26 cellular contexts compared by ENCODE assay signal in genomic region chr6:161018165-161018564, GRCh38. TPM values are rescaled to one million over a fixed set of nuclear protein-coding genes. Genes with fewer than 3 reads are reported as not detected.
DNase-seq lines count a peak whose midpoint lies in the region; ATAC-seq, FAIRE-seq and TF ChIP-seq lines count a peak whose summit lies in the region.
"Had no signal": no experiment of that assay in that cellular context is flagged by ENCODE, and none has a peak within 500 bp of the region (broad histone marks: within the 10 kb centered on the region; RNA-seq: fewer than 3 reads in every experiment).

No MANE protein-coding gene starts in this region.

- no peak for DNase-seq in D721Med (ENCODE audit: insufficient read length, low spot score)
- DNase-seq in T-helper 17 cell = no peak
- DNase-seq in left lung = no peak
- DNase-seq in thyroid gland = peak; percentile 27 to 42
- no peak for DNase-seq in kidney glomerular epithelial cell (lab: John Stamatoyannopoulos, UW)
- DNase-seq in NCI-H510A treated with DMSO at 0.1 percent for 48 hours (lab: John Stamatoyannopoulos, UW) = no peak
- DNase-seq in activated CD4-positive, alpha-beta T cell treated with anti-CD3 and anti-CD28 coated beads, Interleukin-2, amount 10 ng/mL, durations not matched to agents 24 days and 14 days = no peak
- DNase-seq in heart right ventricle = no peak
- DNase-seq: ACHN; BE2C; C1 segment of cervical spinal cord; CD4-positive, CD25-positive, alpha-beta regulatory T cell; CD8-positive, alpha-beta memory T cell; COR-L47; DMS153; DND-41; EL; GM23248; HFFc6; KBM-7 had no signal

- intact Hi-C loops in left lung (cut with DNase I) = no loop called here
- intact Hi-C loops in thyroid gland (cut with DNase I) = no loop called here
- intact Hi-C loops in activated CD4-positive, alpha-beta T cell treated with anti-CD3 and anti-CD28 coated beads, Interleukin-2, amount 10 ng/mL, durations not matched to agents 24 days and 14 days (cut with micrococcal nuclease) = no loop called here
- intact Hi-C loops in heart right ventricle (cut with DNase I) = no loop called here

- TF ChIP-seq POLR2A in thyroid gland (IDR thresholded peaks at IDR 0.05) = no peak

- H3K36me3 Mint-ChIP-seq in T-helper 17 cell (ENCODE audit: low read depth) = no peaks in the 10 kb centered on the region
- peaks cover 5% of the 10 kb centered on the region for H3K36me3 Mint-ChIP-seq in activated CD4-positive, alpha-beta T cell treated with anti-CD3 and anti-CD28 coated beads, Interleukin-2, amount 10 ng/mL, durations not matched to agents 24 days and 14 days (ENCODE audit: low read depth)

- TF ChIP-seq CTCF in D721Med (IDR thresholded peaks at IDR 0.05; ENCODE audit: insufficient read depth, missing control alignments) (no peak), left lung (IDR thresholded peaks at IDR 0.05) (no peak), thyroid gland (IDR thresholded peaks at IDR 0.05) (no peak), heart right ventricle (IDR thresholded peaks at IDR 0.05) (no peak)

- H3K4me3 Mint-ChIP-seq in T-helper 17 cell = no peak overlapping the region
- H3K4me3 Mint-ChIP-seq in activated CD4-positive, alpha-beta T cell treated with anti-CD3 and anti-CD28 coated beads, Interleukin-2, amount 10 ng/mL, durations not matched to agents 24 days and 14 days = no peak overlapping the region
- H3K4me3 Mint-ChIP-seq: CD4-positive, CD25-positive, alpha-beta regulatory T cell; CD8-positive, alpha-beta memory T cell; HFFc6; IgD-negative memory B cell had no signal

- WGBS in thyroid gland, 2 donors = 30 to 38% methylated on average over 2 of the region's 2 CpGs
- WGBS in heart right ventricle, 2 donors = 88 to 93% methylated on average over 2 of the region's 2 CpGs

- no peaks in the 10 kb centered on the region for H3K27me3 Mint-ChIP-seq in T-helper 17 cell
- no peaks in the 10 kb centered on the region for H3K27me3 Mint-ChIP-seq in activated CD4-positive, alpha-beta T cell treated with anti-CD3 and anti-CD28 coated beads, Interleukin-2, amount 10 ng/mL, durations not matched to agents 24 days and 14 days
- H3K27me3 Mint-ChIP-seq: CD4-positive, CD25-positive, alpha-beta regulatory T cell; CD8-positive, alpha-beta memory T cell; IgD-negative memory B cell had no signal

- H3K4me1 ChIP-seq in left lung (peaks cover 0 to 5% of the 10 kb centered on the region in 2 donors), thyroid gland (peaks cover 13% of the 10 kb centered on the region in 2 donors), heart right ventricle (peaks cover 0 to 37% (median 19%) of the 10 kb centered on the region in 9 donors)
- H3K4me1 ChIP-seq: BE2C had no signal

- H3K9me3 Mint-ChIP-seq in activated CD4-positive, alpha-beta T cell treated with anti-CD3 and anti-CD28 coated beads, Interleukin-2, amount 10 ng/mL, durations not matched to agents 24 days and 14 days = no peaks in the 10 kb centered on the region
- H3K9me3 Mint-ChIP-seq: CD4-positive, CD25-positive, alpha-beta regulatory T cell; CD8-positive, alpha-beta memory T cell; HFFc6; IgD-negative memory B cell had no signal

- no peak for ATAC-seq in T-helper 17 cell
- peak; percentile 81 for ATAC-seq in left lung
- no peak for ATAC-seq in heart right ventricle
- ATAC-seq: GM12878, HCT116, HepG2 had no signal

- peak; percentile 74 for FAIRE-seq in D721Med (lab: Jason Lieb, UNC)
- FAIRE-seq: A204.1, GM12878, H54, HepG2 had no signal

- H3K27me3 ChIP-seq in left lung = no peaks in the 10 kb centered on the region
- no peaks in the 10 kb centered on the region for H3K27me3 ChIP-seq in thyroid gland
- H3K27me3 ChIP-seq in heart right ventricle = no peaks in the 10 kb centered on the region
- H3K27me3 ChIP-seq: BE2C had no signal

- H3K4me1 Mint-ChIP-seq in T-helper 17 cell = peaks cover 23% of the 10 kb centered on the region
- peaks cover 5% of the 10 kb centered on the region for H3K4me1 Mint-ChIP-seq in activated CD4-positive, alpha-beta T cell treated with anti-CD3 and anti-CD28 coated beads, Interleukin-2, amount 10 ng/mL, durations not matched to agents 24 days and 14 days

- peak overlapping the region; percentile 90 for H3K27ac Mint-ChIP-seq in T-helper 17 cell
- no peak overlapping the region for H3K27ac Mint-ChIP-seq in activated CD4-positive, alpha-beta T cell treated with anti-CD3 and anti-CD28 coated beads, Interleukin-2, amount 10 ng/mL, durations not matched to agents 24 days and 14 days
- H3K27ac Mint-ChIP-seq: CD4-positive, CD25-positive, alpha-beta regulatory T cell; HFFc6; IgD-negative memory B cell had no signal

- H3K27ac ChIP-seq in left lung (no peak overlapping the region), thyroid gland (no peak overlapping the region), heart right ventricle (no peak overlapping the region)
- H3K27ac ChIP-seq: GM23248 had no signal

- H3K4me3 ChIP-seq in left lung (no peak overlapping the region), thyroid gland (replicated peaks in 1 of 3) (no peak overlapping the region), heart right ventricle (no peak overlapping the region)
- H3K4me3 ChIP-seq: GM12878, GM23248 had no signal

- H3K36me3 ChIP-seq in left lung = no peaks in the 10 kb centered on the region
- H3K36me3 ChIP-seq in thyroid gland = no peaks in the 10 kb centered on the region
- peaks cover 0 to 8% (median 0%) of the 10 kb centered on the region in 9 donors for H3K36me3 ChIP-seq in heart right ventricle
- H3K36me3 ChIP-seq: BE2C had no signal

- H3K9me3 ChIP-seq in T-helper 17 cell (ENCODE audit: control insufficient read depth, low read length, poor library complexity, severe bottlenecking) (no peaks in the 10 kb centered on the region), left lung (no peaks in the 10 kb centered on the region), thyroid gland (no peaks in the 10 kb centered on the region), heart right ventricle (no peaks in the 10 kb centered on the region)
- H3K9me3 ChIP-seq: BE2C had no signal

RNA-seq across cellular contexts. Expression of gene MAP3K4, which starts 26.6 kb away (rescaled TPM):
- total RNA-seq in T-helper 17 cell = 100 to 1,000 TPM; 173 to 188 TPM
- 10 to 100 TPM; 35.6 to 47.5 TPM for total RNA-seq in left lung
- 100 to 1,000 TPM in 1 of 4 donors, 10 to 100 TPM in 3; 34.9 to 113 (median 52.3) TPM for total RNA-seq in thyroid gland
- total RNA-seq in activated CD4-positive, alpha-beta T cell treated with anti-CD3 and anti-CD28 coated beads, Interleukin-2, amount 10 ng/mL, durations not matched to agents 24 days and 14 days = 41.0 and 50.4 TPM in 2 replicates
- total RNA-seq in heart right ventricle = 10 to 100 TPM; 25.2 to 50.2 (median 32.5) TPM
- polyA plus RNA-seq in heart right ventricle = 10 to 100 TPM; 10.5 to 13.5 TPM

Comparison
In these comparisons a context has a peak if more than half of its experiments do, and no peak if none do; other contexts are left out.
1. DNase-seq: peak in thyroid gland (2 of 2); none in D721Med (single experiment), T-helper 17 cell (0 of 3), left lung (0 of 2), kidney glomerular epithelial cell (single experiment), NCI-H510A treated with DMSO at 0.1 percent for 48 hours (single experiment), activated CD4-positive, alpha-beta T cell treated with anti-CD3 and anti-CD28 coated beads, Interleukin-2, amount 10 ng/mL, durations not matched to agents 24 days and 14 days (single experiment) and heart right ventricle (0 of 2).